1 cellular context compared by ENCODE assay signal in the genomic region with DNA sequence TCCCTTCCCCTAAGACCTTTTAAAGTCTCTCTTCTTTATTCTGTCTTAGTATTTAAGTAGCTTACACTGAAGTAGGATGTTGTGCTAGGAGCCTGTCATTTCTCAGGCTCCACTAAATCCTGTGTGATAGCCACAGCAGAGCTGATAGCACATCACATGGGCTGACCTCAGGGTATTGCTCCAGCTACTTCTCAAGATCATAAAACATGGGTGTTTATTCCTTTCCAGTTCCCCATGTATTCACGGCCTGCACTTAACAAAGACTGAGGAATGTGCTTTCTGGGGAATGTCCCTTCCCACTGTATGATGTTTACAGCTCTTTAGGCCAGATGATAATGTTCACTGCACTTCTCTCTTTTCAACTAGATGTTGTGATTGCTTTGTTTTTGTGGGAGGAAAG.
TF ChIP-seq lines count a peak whose summit lies in the region.

No MANE protein-coding gene starts in this region.

TF ChIP-seq in GM23338, 12 proteins besides CTCF, POLR2A, EP300 and RAD21 (continued from another document):
- TF ChIP-seq, protein P1, sequence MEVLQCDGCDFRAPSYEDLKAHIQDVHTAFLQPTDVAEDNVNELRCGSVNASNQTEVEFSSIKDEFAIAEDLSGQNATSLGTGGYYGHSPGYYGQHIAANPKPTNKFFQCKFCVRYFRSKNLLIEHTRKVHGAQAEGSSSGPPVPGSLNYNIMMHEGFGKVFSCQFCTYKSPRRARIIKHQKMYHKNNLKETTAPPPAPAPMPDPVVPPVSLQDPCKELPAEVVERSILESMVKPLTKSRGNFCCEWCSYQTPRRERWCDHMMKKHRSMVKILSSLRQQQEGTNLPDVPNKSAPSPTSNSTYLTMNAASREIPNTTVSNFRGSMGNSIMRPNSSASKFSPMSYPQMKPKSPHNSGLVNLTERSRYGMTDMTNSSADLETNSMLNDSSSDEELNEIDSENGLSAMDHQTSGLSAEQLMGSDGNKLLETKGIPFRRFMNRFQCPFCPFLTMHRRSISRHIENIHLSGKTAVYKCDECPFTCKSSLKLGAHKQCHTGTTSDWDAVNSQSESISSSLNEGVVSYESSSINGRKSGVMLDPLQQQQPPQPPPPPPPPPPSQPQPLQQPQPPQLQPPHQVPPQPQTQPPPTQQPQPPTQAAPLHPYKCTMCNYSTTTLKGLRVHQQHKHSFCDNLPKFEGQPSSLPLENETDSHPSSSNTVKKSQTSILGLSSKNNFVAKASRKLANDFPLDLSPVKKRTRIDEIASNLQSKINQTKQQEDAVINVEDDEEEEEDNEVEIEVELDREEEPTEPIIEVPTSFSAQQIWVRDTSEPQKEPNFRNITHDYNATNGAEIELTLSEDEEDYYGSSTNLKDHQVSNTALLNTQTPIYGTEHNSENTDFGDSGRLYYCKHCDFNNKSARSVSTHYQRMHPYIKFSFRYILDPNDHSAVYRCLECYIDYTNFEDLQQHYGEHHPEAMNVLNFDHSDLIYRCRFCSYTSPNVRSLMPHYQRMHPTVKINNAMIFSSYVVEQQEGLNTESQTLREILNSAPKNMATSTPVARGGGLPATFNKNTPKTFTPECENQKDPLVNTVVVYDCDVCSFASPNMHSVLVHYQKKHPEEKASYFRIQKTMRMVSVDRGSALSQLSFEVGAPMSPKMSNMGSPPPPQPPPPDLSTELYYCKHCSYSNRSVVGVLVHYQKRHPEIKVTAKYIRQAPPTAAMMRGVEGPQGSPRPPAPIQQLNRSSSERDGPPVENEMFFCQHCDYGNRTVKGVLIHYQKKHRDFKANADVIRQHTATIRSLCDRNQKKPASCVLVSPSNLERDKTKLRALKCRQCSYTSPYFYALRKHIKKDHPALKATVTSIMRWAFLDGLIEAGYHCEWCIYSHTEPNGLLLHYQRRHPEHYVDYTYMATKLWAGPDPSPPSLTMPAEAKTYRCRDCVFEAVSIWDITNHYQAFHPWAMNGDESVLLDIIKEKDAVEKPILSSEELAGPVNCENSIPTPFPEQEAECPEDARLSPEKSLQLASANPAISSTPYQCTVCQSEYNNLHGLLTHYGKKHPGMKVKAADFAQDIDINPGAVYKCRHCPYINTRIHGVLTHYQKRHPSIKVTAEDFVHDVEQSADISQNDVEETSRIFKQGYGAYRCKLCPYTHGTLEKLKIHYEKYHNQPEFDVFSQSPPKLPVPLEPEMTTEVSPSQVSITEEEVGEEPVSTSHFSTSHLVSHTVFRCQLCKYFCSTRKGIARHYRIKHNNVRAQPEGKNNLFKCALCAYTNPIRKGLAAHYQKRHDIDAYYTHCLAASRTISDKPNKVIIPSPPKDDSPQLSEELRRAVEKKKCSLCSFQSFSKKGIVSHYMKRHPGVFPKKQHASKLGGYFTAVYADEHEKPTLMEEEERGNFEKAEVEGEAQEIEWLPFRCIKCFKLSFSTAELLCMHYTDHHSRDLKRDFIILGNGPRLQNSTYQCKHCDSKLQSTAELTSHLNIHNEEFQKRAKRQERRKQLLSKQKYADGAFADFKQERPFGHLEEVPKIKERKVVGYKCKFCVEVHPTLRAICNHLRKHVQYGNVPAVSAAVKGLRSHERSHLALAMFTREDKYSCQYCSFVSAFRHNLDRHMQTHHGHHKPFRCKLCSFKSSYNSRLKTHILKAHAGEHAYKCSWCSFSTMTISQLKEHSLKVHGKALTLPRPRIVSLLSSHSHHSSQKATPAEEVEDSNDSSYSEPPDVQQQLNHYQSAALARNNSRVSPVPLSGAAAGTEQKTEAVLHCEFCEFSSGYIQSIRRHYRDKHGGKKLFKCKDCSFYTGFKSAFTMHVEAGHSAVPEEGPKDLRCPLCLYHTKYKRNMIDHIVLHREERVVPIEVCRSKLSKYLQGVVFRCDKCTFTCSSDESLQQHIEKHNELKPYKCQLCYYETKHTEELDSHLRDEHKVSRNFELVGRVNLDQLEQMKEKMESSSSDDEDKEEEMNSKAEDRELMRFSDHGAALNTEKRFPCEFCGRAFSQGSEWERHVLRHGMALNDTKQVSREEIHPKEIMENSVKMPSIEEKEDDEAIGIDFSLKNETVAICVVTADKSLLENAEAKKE (CRISPR knock-in tag; IDR thresholded peaks at IDR 0.05), result no peak
